Comparison of ENCODE assay signal across 8 cellular contexts in genomic region chr7:3922175-3922635, GRCh38.
A peak's percentile ranks its signal among the peaks of the same experiment; 100 is the strongest.
DNase-seq lines count a peak whose midpoint lies in the region; ATAC-seq, FAIRE-seq and TF ChIP-seq lines count a peak whose summit lies in the region.

No MANE protein-coding gene starts in this region.

- H3K27me3 ChIP-seq in bronchial epithelial cell (ENCODE audit: control insufficient read depth, insufficient read depth, low read length) = no peaks in the 10 kb centered on the region

- TF ChIP-seq RAD21 in Ishikawa (IDR thresholded peaks at IDR 0.05; ENCODE audit: low read depth) = peak; percentile 33; the same call in 1 of the 2 replicates

- no peak overlapping the region for H3K4me3 ChIP-seq in AG10803 (ENCODE audit: low read length)
- no peak overlapping the region for H3K4me3 ChIP-seq in bronchial epithelial cell (ENCODE audit: low read depth, low read length)

- peak; percentile 50 for ATAC-seq in left colon
- ATAC-seq in GM18873 (IDR thresholded peaks at IDR 0.05; ENCODE audit: low FRiP score, unreplicated experiment) = no peak
- ATAC-seq in HG03159 (IDR thresholded peaks at IDR 0.05; ENCODE audit: unreplicated experiment) = no peak

- 0 out of 2 replicates have a peak, but pooled peaks have one; percentile 11 for TF ChIP-seq CTCF in AG10803 (conservative IDR thresholded peaks at IDR 0.05; ENCODE audit: low read length)
- peak; percentile 12 for TF ChIP-seq CTCF in bronchial epithelial cell (IDR thresholded peaks at IDR 0.05; ENCODE audit: insufficient read depth, low read length, severe bottlenecking)

- FAIRE-seq in bronchial epithelial cell (lab: Jason Lieb, UNC) = no peak

- H3K36me3 ChIP-seq in bronchial epithelial cell (ENCODE audit: control insufficient read depth, insufficient read depth, low read length) = no peaks in the 10 kb centered on the region

- DNase-seq in AG10803 (ENCODE audit: low read depth) = peak; percentile 62
- peak; percentile 79 for DNase-seq in bronchial epithelial cell (ENCODE audit: low read depth)
- peak in 1 of 2 donors; percentile 28 for DNase-seq in left colon
- DNase-seq in stimulated activated naive CD4-positive, alpha-beta T cell (lab: John Stamatoyannopoulos, UW) = no peak
- DNase-seq in stimulated activated naive CD4-positive, alpha-beta T cell treated with Interleukin-2 at 50 U/mL for 16 hours (lab: John Stamatoyannopoulos, UW) = no peak

- TF ChIP-seq EP300 in Ishikawa (IDR thresholded peaks at IDR 0.05; ENCODE audit: borderline replicate concordance) = no peak

- intact Hi-C loops in left colon (cut with DNase I, micrococcal nuclease) = no loop called here

TF ChIP-seq in Ishikawa, 13 proteins besides CTCF, POLR2A, EP300 and RAD21:
- no peak for TF ChIP-seq YY1 (IDR thresholded peaks at IDR 0.05; ENCODE audit: low read depth)
- TF ChIP-seq MAX (IDR thresholded peaks at IDR 0.05) = no peak
- TF ChIP-seq TEAD4 (IDR thresholded peaks at IDR 0.05) = peak; percentile 24; the same call in 1 of the 2 replicates
- TF ChIP-seq NFIC (IDR thresholded peaks at IDR 0.05) = no peak
- TF ChIP-seq EGR1 (IDR thresholded peaks at IDR 0.05) = no peak
- TF ChIP-seq TAF1 (IDR thresholded peaks at IDR 0.05; ENCODE audit: low read depth) = no peak
- TF ChIP-seq TCF12 (IDR thresholded peaks at IDR 0.05; ENCODE audit: low read depth) = no peak

Comparison
In these comparisons a context has a peak if more than half of its experiments do, and no peak if none do; other contexts are left out.
1. DNase-seq: peak in AG10803 (single experiment) and bronchial epithelial cell (single experiment); none in stimulated activated naive CD4-positive, alpha-beta T cell (0 of 6) and stimulated activated naive CD4-positive, alpha-beta T cell treated with Interleukin-2 at 50 U/mL for 16 hours (single experiment).